Comparison of ENCODE assay signal across 14 cellular contexts in the genomic region with DNA sequence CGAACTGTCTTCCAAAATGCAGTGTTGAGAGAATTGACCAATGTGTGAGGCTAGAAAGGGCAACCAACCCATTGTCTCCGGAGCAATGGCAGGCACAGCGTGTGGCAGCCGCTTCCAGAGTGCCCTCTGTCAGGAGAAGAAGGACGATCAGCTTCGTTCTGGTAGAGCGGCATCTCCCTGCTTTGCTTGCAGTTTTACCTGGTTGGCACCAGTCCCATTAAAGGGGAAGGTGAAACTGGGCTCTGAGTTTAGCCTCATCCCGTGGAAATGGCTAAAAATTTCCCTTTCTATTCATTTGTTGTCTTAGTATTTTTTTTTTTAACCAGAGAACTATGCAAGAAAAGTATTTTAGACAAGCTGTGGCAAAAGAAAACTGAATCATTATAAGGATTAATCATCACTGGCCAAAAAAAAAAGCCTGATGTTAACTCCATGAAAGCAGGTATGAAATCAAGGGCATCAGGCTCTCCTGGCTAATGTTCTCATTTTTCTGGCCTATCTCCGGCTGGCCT.
DNase-seq lines count a peak whose midpoint lies in the region; ATAC-seq and TF ChIP-seq lines count a peak whose summit lies in the region.
"Had no signal": no experiment of that assay in that cellular context is flagged by ENCODE, and none has a peak within 500 bp of the region (broad histone marks: within the 10 kb centered on the region; RNA-seq: fewer than 3 reads in every experiment).

No MANE protein-coding gene starts in this region.

- H3K27ac ChIP-seq in colonic mucosa, result no peak overlapping the region
- H3K27ac ChIP-seq: BLaER1 had no signal

- H3K9me3 Mint-ChIP-seq in neural crest cell, result peaks cover 2% of the 10 kb centered on the region
- no peaks in the 10 kb centered on the region for H3K9me3 Mint-ChIP-seq in activated naive CD4-positive, alpha-beta T cell treated with anti-CD3 and anti-CD28 coated beads for 36 hours
- H3K9me3 Mint-ChIP-seq: activated T-helper 1 cell treated with anti-CD3 and anti-CD28 coated beads, Interleukin-12 subunit alpha, Interleukin-12 subunit beta, Interleukin-2, Interleukin-4 antibody, amounts not matched to agents 30 ng/mL and 10 ng/mL and 1 ng/mL, durations not matched to agents 14 hours and 24 hours and 36 hours had no signal

- H3K4me3 ChIP-seq in colonic mucosa, result no peak overlapping the region
- H3K4me3 ChIP-seq: BLaER1 had no signal

- no peak overlapping the region for H3K9ac ChIP-seq in colonic mucosa (ENCODE audit: low read depth in 2 of 2, low read length in 2 of 2)
- H3K9ac ChIP-seq: BLaER1 had no signal

- no peaks in the 10 kb centered on the region for H3K27me3 ChIP-seq in colonic mucosa
- H3K27me3 ChIP-seq: BLaER1 had no signal

- peak; percentile 52 for DNase-seq in DMS153 (lab: John Stamatoyannopoulos, UW)
- DNase-seq in NCI-H510A treated with DMSO at 0.1 percent for 48 hours (lab: John Stamatoyannopoulos, UW), result peak; percentile 46
- DNase-seq in colonic mucosa, result peak; percentile 37
- DNase-seq in neural crest cell (ENCODE audit: low read depth, low spot score), result no peak
- DNase-seq in NCI-H2081 (lab: John Stamatoyannopoulos, UW), result no peak
- no peak for DNase-seq in activated naive CD4-positive, alpha-beta T cell treated with anti-CD3 and anti-CD28 coated beads for 36 hours
- no peak for DNase-seq in activated naive CD4-positive, alpha-beta T cell treated with anti-CD3 and anti-CD28 coated beads, Interleukin-2, amount 50 U/mL, for 16 hours
- DNase-seq: hippocampal formation; stimulated activated CD4-positive, alpha-beta T cell treated with anti-CD3 and anti-CD28 coated beads, Interleukin-4, amount 100 ng/mL, for 1 hour; stimulated activated naive CD4-positive, alpha-beta T cell had no signal

- H3K4me1 Mint-ChIP-seq in neural crest cell, result no peaks in the 10 kb centered on the region
- H3K4me1 Mint-ChIP-seq in activated naive CD4-positive, alpha-beta T cell treated with anti-CD3 and anti-CD28 coated beads for 36 hours (ENCODE audit: low read depth), result no peaks in the 10 kb centered on the region
- H3K4me1 Mint-ChIP-seq: memory B cell had no signal

- H3K36me3 ChIP-seq in colonic mucosa, result no peaks in the 10 kb centered on the region
- H3K36me3 ChIP-seq: BLaER1 had no signal

- H3K36me3 Mint-ChIP-seq in neural crest cell (ENCODE audit: low read depth), result no peaks in the 10 kb centered on the region
- H3K36me3 Mint-ChIP-seq in activated naive CD4-positive, alpha-beta T cell treated with anti-CD3 and anti-CD28 coated beads for 36 hours (ENCODE audit: low read depth), result no peaks in the 10 kb centered on the region
- H3K36me3 Mint-ChIP-seq: memory B cell had no signal

- intact Hi-C loops in colonic mucosa (cut with DNase I), result no loop called here
- intact Hi-C loops in activated naive CD4-positive, alpha-beta T cell treated with anti-CD3 and anti-CD28 coated beads for 36 hours (cut with micrococcal nuclease), result no loop called here

- H3K4me3 Mint-ChIP-seq in neural crest cell, result no peak overlapping the region
- no peak overlapping the region for H3K4me3 Mint-ChIP-seq in activated naive CD4-positive, alpha-beta T cell treated with anti-CD3 and anti-CD28 coated beads for 36 hours
- H3K4me3 Mint-ChIP-seq: activated T-helper 1 cell treated with anti-CD3 and anti-CD28 coated beads, Interleukin-12 subunit alpha, Interleukin-12 subunit beta, Interleukin-2, Interleukin-4 antibody, amounts not matched to agents 30 ng/mL and 10 ng/mL and 1 ng/mL, durations not matched to agents 14 hours and 24 hours and 36 hours; memory B cell had no signal

- no peaks in the 10 kb centered on the region for H3K27me3 Mint-ChIP-seq in neural crest cell (ENCODE audit: low read depth)
- peaks cover 8% of the 10 kb centered on the region for H3K27me3 Mint-ChIP-seq in activated naive CD4-positive, alpha-beta T cell treated with anti-CD3 and anti-CD28 coated beads for 36 hours (ENCODE audit: low read depth)

- H3K27ac Mint-ChIP-seq in neural crest cell (ENCODE audit: unreplicated experiment), result peak overlapping the region; percentile 74
- H3K27ac Mint-ChIP-seq in activated naive CD4-positive, alpha-beta T cell treated with anti-CD3 and anti-CD28 coated beads for 36 hours, result no peak overlapping the region
- H3K27ac Mint-ChIP-seq: activated T-helper 1 cell treated with anti-CD3 and anti-CD28 coated beads, Interleukin-12 subunit alpha, Interleukin-12 subunit beta, Interleukin-2, Interleukin-4 antibody, amounts not matched to agents 30 ng/mL and 10 ng/mL and 1 ng/mL, durations not matched to agents 14 hours and 24 hours and 36 hours; memory B cell had no signal

- CTCF ChIA-PET in activated naive CD4-positive, alpha-beta T cell treated with anti-CD3 and anti-CD28 coated beads for 36 hours (lab: Charles Lee), result interaction anchor here (0.6 to 1.2 kb wide), 2 partner anchors 31 to 1462 kb away, joined by 3 to 4 read pairs; no protein-coding TSS in a partner anchor

- H3K9me3 ChIP-seq in colonic mucosa, result no peaks in the 10 kb centered on the region
- H3K9me3 ChIP-seq: BLaER1 had no signal

- H3K4me1 ChIP-seq in colonic mucosa, result no peaks in the 10 kb centered on the region

- TF ChIP-seq CTCF in colonic mucosa (IDR thresholded peaks at IDR 0.05) (no peak), neural crest cell (conservative IDR thresholded peaks at IDR 0.05) (no peak)

- ATAC-seq in GM21619 (IDR thresholded peaks at IDR 0.05; ENCODE audit: unreplicated experiment), result no peak

Comparison
In these comparisons a context has a peak if more than half of its experiments do, and no peak if none do; other contexts are left out.
1. DNase-seq: peak in DMS153 (single experiment), NCI-H510A treated with DMSO at 0.1 percent for 48 hours (single experiment) and colonic mucosa (single experiment); none in neural crest cell (single experiment), NCI-H2081 (0 of 2), activated naive CD4-positive, alpha-beta T cell treated with anti-CD3 and anti-CD28 coated beads for 36 hours (single experiment) and activated naive CD4-positive, alpha-beta T cell treated with anti-CD3 and anti-CD28 coated beads, Interleukin-2, amount 50 U/mL, for 16 hours (single experiment).